ENCODE assay signal across 9 cellular contexts in genomic region chr1:162070825-162071224, GRCh38. TPM values are rescaled to one million over a fixed set of nuclear protein-coding genes. Genes with fewer than 3 reads are reported as not detected.
DNase-seq lines count a peak whose midpoint lies in the region; ATAC-seq and TF ChIP-seq lines count a peak whose summit lies in the region.
"Had no signal": no experiment of that assay in that cellular context is flagged by ENCODE, and none has a peak within 500 bp of the region (broad histone marks: within the 10 kb centered on the region; RNA-seq: fewer than 3 reads in every experiment).

No MANE protein-coding gene starts in this region.

- no peaks in the 10 kb centered on the region for H3K36me3 Mint-ChIP-seq in effector memory CD8-positive, alpha-beta T cell (ENCODE audit: insufficient read depth)
- no peaks in the 10 kb centered on the region for H3K36me3 Mint-ChIP-seq in naive B cell

- POLR2A ChIA-PET in RWPE1 (lab: Yijun Ruan, JAX; ENCODE audit: low non-redundant PET), result no interaction called here

- TF ChIP-seq CTCF in BE2C (IDR thresholded peaks at IDR 0.05; ENCODE audit: low read depth, low read length) (no peak), RWPE1 (conservative IDR thresholded peaks at IDR 0.05; ENCODE audit: low read depth) (no peak)

- H3K4me3 ChIP-seq in BE2C (ENCODE audit: low read depth, low read length) (peak overlapping the region; percentile 84), HUES64 (ENCODE audit: low read length) (peak overlapping the region; percentile 89)

- CTCF ChIA-PET in RWPE1 (lab: Yijun Ruan, JAX), result interaction anchor here (0.5 to 0.6 kb wide), 2 partner anchors 11 to 107 kb away, joined by 3 to 4 read pairs; no protein-coding TSS in a partner anchor

- no peak overlapping the region for H3K27ac Mint-ChIP-seq in effector memory CD8-positive, alpha-beta T cell
- H3K27ac Mint-ChIP-seq in naive B cell, result no peak overlapping the region

- H3K9me3 ChIP-seq in BE2C, result no peaks in the 10 kb centered on the region
- no peaks in the 10 kb centered on the region for H3K9me3 ChIP-seq in HUES64 (ENCODE audit: insufficient read depth, low read depth, low read length)

- peaks cover 6% of the 10 kb centered on the region for H3K4me1 ChIP-seq in BE2C
- peaks cover 33% of the 10 kb centered on the region for H3K4me1 ChIP-seq in HUES64 (ENCODE audit: insufficient read depth, low read length)

- peaks cover 8 to 9% of the 10 kb centered on the region in 2 donors for H3K4me1 Mint-ChIP-seq in effector memory CD8-positive, alpha-beta T cell (ENCODE audit: low read depth in 2 of 2)
- peaks cover 6 to 13% (median 12%) of the 10 kb centered on the region in 3 donors for H3K4me1 Mint-ChIP-seq in naive B cell

- ATAC-seq in effector memory CD8-positive, alpha-beta T cell (replicated peaks), result no peak
- ATAC-seq in naive B cell (ENCODE audit: low read depth in 2 of 2) (no peak), GM21717 (IDR thresholded peaks at IDR 0.05; ENCODE audit: unreplicated experiment) (no peak)

- H3K4me3 Mint-ChIP-seq in effector memory CD8-positive, alpha-beta T cell, result peak overlapping the region; percentile 78 to 83
- H3K4me3 Mint-ChIP-seq in naive B cell, result peak overlapping the region in 6 of 8 donors; percentile 78 to 93 (median 86)

- peak overlapping the region; percentile 5; the same call in 1 of the 2 replicates for H3K27ac ChIP-seq in HUES64 (ENCODE audit: low read depth, low read length)
- no peak overlapping the region for H3K27ac ChIP-seq in RWPE1

- peaks cover 66 to 75% of the 10 kb centered on the region in 2 donors for H3K27me3 Mint-ChIP-seq in effector memory CD8-positive, alpha-beta T cell
- H3K27me3 Mint-ChIP-seq in naive B cell, result peaks cover 50 to 66% (median 65%) of the 10 kb centered on the region in 3 donors

- H3K36me3 ChIP-seq in BE2C (no peaks in the 10 kb centered on the region), HUES64 (ENCODE audit: insufficient read depth, low read length) (0 out of 2 replicates have a peak, but pooled peaks cover 3% of the 10 kb centered on the region)

- H3K27me3 ChIP-seq in BE2C (no peaks in the 10 kb centered on the region), HUES64 (ENCODE audit: insufficient read depth, low read length) (peaks cover 8% of the 10 kb centered on the region)

- no peaks in the 10 kb centered on the region for H3K9me3 Mint-ChIP-seq in effector memory CD8-positive, alpha-beta T cell
- H3K9me3 Mint-ChIP-seq in naive B cell, result peaks cover 0 to 2% (median 0%) of the 10 kb centered on the region in 7 donors

- peak overlapping the region; percentile 71; the same call in 1 of the 2 replicates for H3K9ac ChIP-seq in HUES64 (ENCODE audit: low read depth, low read length)

- no peak for DNase-seq in BE2C
- no peak for DNase-seq in effector memory CD8-positive, alpha-beta T cell
- DNase-seq in naive B cell, result no peak
- DNase-seq in hippocampal formation (lab: John Stamatoyannopoulos, UW), result no peak
- no peak for DNase-seq in hepatic stellate cell (ENCODE audit: low spot score)
- no peak for DNase-seq in RWPE1 (ENCODE audit: low spot score)
- DNase-seq: NCI-H1436 had no signal

- 9% methylated on average over 7 of the region's 7 CpGs for WGBS in HUES64

RNA-seq across cellular contexts. Expression of gene NOS1AP, which starts 1.3 kb away (rescaled TPM):
- polyA plus RNA-seq in BE2C (2012; ENCODE audit: insufficient read depth, insufficient read length, low read depth), result 3.2 TPM
- polyA plus RNA-seq in HUES64 (2013, experiment 1 of 2), result 5.1 TPM
- 6.4 TPM for polyA plus RNA-seq in HUES64 (2013, experiment 2 of 2)
- not detected for polyA plus RNA-seq in naive B cell (ENCODE audit: low read depth in 6 of 6)

RNA-seq across cellular contexts. Expression of gene OLFML2B, which starts 47.2 kb away (rescaled TPM):
- polyA plus RNA-seq in BE2C (2012; ENCODE audit: insufficient read depth, insufficient read length, low read depth), result not detected
- 2.9 TPM for polyA plus RNA-seq in HUES64 (2013, experiment 1 of 2)
- polyA plus RNA-seq in HUES64 (2013, experiment 2 of 2), result 3.5 TPM
- polyA plus RNA-seq in naive B cell (ENCODE audit: low read depth in 6 of 6), result not detected
